Comparison of ENCODE assay signal across 36 cellular contexts in the genomic region with DNA sequence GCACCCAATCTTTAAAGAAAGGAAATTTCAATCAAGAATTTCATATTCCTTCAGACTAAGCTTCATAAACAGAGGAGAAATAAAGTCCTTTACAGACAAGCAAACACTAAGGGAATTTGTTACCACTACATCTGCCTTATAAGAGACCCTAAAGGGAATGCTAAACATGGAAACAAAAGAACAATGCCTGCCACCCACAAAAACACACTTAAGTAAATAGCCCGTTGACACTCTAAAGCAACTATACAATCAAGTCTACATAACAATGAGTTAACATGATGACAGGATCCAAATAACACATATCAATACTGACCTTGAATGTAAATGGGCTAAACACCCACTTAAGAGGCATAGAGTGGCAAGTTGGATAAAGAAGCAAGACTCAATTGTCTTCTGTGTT.
"Had no signal": no experiment of that assay in that cellular context is flagged by ENCODE, and none has a peak within 500 bp of the region (broad histone marks: within the 10 kb centered on the region; RNA-seq: fewer than 3 reads in every experiment).

No MANE protein-coding gene starts in this region.

- H3K4me3 Mint-ChIP-seq: activated CD4-positive, alpha-beta memory T cell treated with anti-CD3 and anti-CD28 coated beads for 36 hours; activated CD4-positive, alpha-beta T cell treated with anti-CD3 and anti-CD28 coated beads for 36 hours; activated CD4-positive, alpha-beta T cell treated with anti-CD3 and anti-CD28 coated beads, Interleukin-2, amount 10 ng/mL, durations not matched to agents 24 days and 14 days; activated CD8-positive, alpha-beta memory T cell treated with anti-CD3 and anti-CD28 coated beads, Interleukin-2, amount 10 ng/mL, durations not matched to agents 7 days and 5 days; activated CD8-positive, alpha-beta T cell treated with anti-CD3 and anti-CD28 coated beads, Interleukin-2, amount 10 ng/mL, durations not matched to agents 7 days and 5 days; activated naive CD4-positive, alpha-beta T cell treated with anti-CD3 and anti-CD28 coated beads for 36 hours; activated naive CD4-positive, alpha-beta T cell treated with anti-CD3 and anti-CD28 coated beads, Interleukin-2, amount 50 U/mL, for 24 hours; activated naive CD8-positive, alpha-beta T cell treated with anti-CD3 and anti-CD28 coated beads for 36 hours; activated naive CD8-positive, alpha-beta T cell treated with anti-CD3 and anti-CD28 coated beads, Interleukin-2, amount 50 U/mL, for 24 hours; activated T-helper 1 cell treated with anti-CD3 and anti-CD28 coated beads, Interleukin-12 subunit alpha, Interleukin-12 subunit beta, Interleukin-2, Interleukin-4 antibody, amounts not matched to agents 30 ng/mL and 10 ng/mL and 1 ng/mL, durations not matched to agents 14 hours and 24 hours and 36 hours; effector memory CD8-positive, alpha-beta T cell; T-helper 2 cell treated with Interferon-gamma antibody and Interleukin-4, amounts not matched to agents 5 μg/mL and 100 μg/mL, for 36 hours had no signal

- H3K4me1 ChIP-seq: adrenal gland, body of pancreas, esophagus muscularis mucosa, foreskin keratinocyte, gastrocnemius medialis, heart left ventricle had no signal

- FAIRE-seq: colon had no signal

- ATAC-seq: activated CD4-positive, alpha-beta T cell treated with anti-CD3 and anti-CD28 coated beads for 36 hours; activated CD8-positive, alpha-beta memory T cell treated with anti-CD3 and anti-CD28 coated beads, Interleukin-2, amount 10 ng/mL, durations not matched to agents 7 days and 5 days; activated CD8-positive, alpha-beta T cell treated with anti-CD3 and anti-CD28 coated beads, Interleukin-2, amount 10 ng/mL, durations not matched to agents 7 days and 5 days; activated naive CD8-positive, alpha-beta T cell treated with anti-CD3 and anti-CD28 coated beads, Interleukin-2, amount 50 U/mL, for 24 hours; body of pancreas; effector memory CD8-positive, alpha-beta T cell; foreskin keratinocyte; gastrocnemius medialis; heart left ventricle had no signal

- H3K9me3 ChIP-seq: adrenal gland, body of pancreas, gastrocnemius medialis had no signal

- H3K27me3 Mint-ChIP-seq: activated CD4-positive, alpha-beta memory T cell treated with anti-CD3 and anti-CD28 coated beads for 36 hours; activated CD4-positive, alpha-beta T cell treated with anti-CD3 and anti-CD28 coated beads for 36 hours; activated CD4-positive, alpha-beta T cell treated with anti-CD3 and anti-CD28 coated beads, Interleukin-2, amount 10 ng/mL, durations not matched to agents 24 days and 14 days; activated CD8-positive, alpha-beta memory T cell treated with anti-CD3 and anti-CD28 coated beads, Interleukin-2, amount 10 ng/mL, durations not matched to agents 7 days and 5 days; activated naive CD4-positive, alpha-beta T cell treated with anti-CD3 and anti-CD28 coated beads, Interleukin-2, amount 50 U/mL, for 24 hours; activated naive CD8-positive, alpha-beta T cell treated with anti-CD3 and anti-CD28 coated beads for 36 hours; activated naive CD8-positive, alpha-beta T cell treated with anti-CD3 and anti-CD28 coated beads, Interleukin-2, amount 50 U/mL, for 24 hours; effector memory CD8-positive, alpha-beta T cell had no signal

- H3K27me3 ChIP-seq: adrenal gland, body of pancreas, esophagus muscularis mucosa, foreskin keratinocyte, gastrocnemius medialis, heart left ventricle had no signal

- H3K27ac Mint-ChIP-seq: activated CD4-positive, alpha-beta memory T cell treated with anti-CD3 and anti-CD28 coated beads for 36 hours; activated CD4-positive, alpha-beta T cell treated with anti-CD3 and anti-CD28 coated beads for 36 hours; activated CD4-positive, alpha-beta T cell treated with anti-CD3 and anti-CD28 coated beads, Interleukin-2, amount 10 ng/mL, durations not matched to agents 24 days and 14 days; activated CD8-positive, alpha-beta memory T cell treated with anti-CD3 and anti-CD28 coated beads, Interleukin-2, amount 10 ng/mL, durations not matched to agents 7 days and 5 days; activated CD8-positive, alpha-beta T cell treated with anti-CD3 and anti-CD28 coated beads, Interleukin-2, amount 10 ng/mL, durations not matched to agents 7 days and 5 days; activated naive CD4-positive, alpha-beta T cell treated with anti-CD3 and anti-CD28 coated beads for 36 hours; activated naive CD4-positive, alpha-beta T cell treated with anti-CD3 and anti-CD28 coated beads, Interleukin-2, amount 50 U/mL, for 24 hours; activated naive CD8-positive, alpha-beta T cell treated with anti-CD3 and anti-CD28 coated beads for 36 hours; activated naive CD8-positive, alpha-beta T cell treated with anti-CD3 and anti-CD28 coated beads, Interleukin-2, amount 50 U/mL, for 24 hours; activated T-helper 1 cell treated with anti-CD3 and anti-CD28 coated beads, Interleukin-12 subunit alpha, Interleukin-12 subunit beta, Interleukin-2, Interleukin-4 antibody, amounts not matched to agents 30 ng/mL and 10 ng/mL and 1 ng/mL, durations not matched to agents 14 hours and 24 hours and 36 hours; activated T-helper 2 cell treated with anti-CD3 and anti-CD28 coated beads, Interferon-gamma antibody, Interleukin-2, Interleukin-4, amounts not matched to agents 10 μg/mL and 5 μg/mL and 100 μg/mL, durations not matched to agents 14 hours and 24 hours and 36 hours; effector memory CD8-positive, alpha-beta T cell; T-helper 2 cell treated with Interferon-gamma antibody and Interleukin-4, amounts not matched to agents 5 μg/mL and 100 μg/mL, for 36 hours had no signal

- H3K27ac ChIP-seq: adrenal gland, body of pancreas, esophagus muscularis mucosa, foreskin keratinocyte, gastrocnemius medialis, heart left ventricle, WERI-Rb-1 had no signal

- H3K36me3 Mint-ChIP-seq: activated CD4-positive, alpha-beta memory T cell treated with anti-CD3 and anti-CD28 coated beads for 36 hours; activated CD8-positive, alpha-beta memory T cell treated with anti-CD3 and anti-CD28 coated beads, Interleukin-2, amount 10 ng/mL, durations not matched to agents 7 days and 5 days; activated naive CD4-positive, alpha-beta T cell treated with anti-CD3 and anti-CD28 coated beads, Interleukin-2, amount 50 U/mL, for 24 hours; activated naive CD8-positive, alpha-beta T cell treated with anti-CD3 and anti-CD28 coated beads for 36 hours had no signal

- H3K4me3 ChIP-seq: adrenal gland, body of pancreas, esophagus muscularis mucosa, gastrocnemius medialis, heart left ventricle had no signal

- DNase-seq: activated CD4-positive, alpha-beta memory T cell treated with anti-CD3 and anti-CD28 coated beads for 36 hours; activated CD4-positive, alpha-beta T cell treated with anti-CD3 and anti-CD28 coated beads for 36 hours; activated CD4-positive, alpha-beta T cell treated with anti-CD3 and anti-CD28 coated beads, Interleukin-2, amount 10 ng/mL, durations not matched to agents 24 days and 14 days; activated CD4-positive, CD25-positive, alpha-beta regulatory T cell; activated CD4-positive, CD25-positive, alpha-beta regulatory T cell treated with anti-CD3 and anti-CD28 coated beads, Interleukin-2, amount 50 U/mL, for 72 hours; activated CD8-positive, alpha-beta memory T cell treated with anti-CD3 and anti-CD28 coated beads, Interleukin-2, amount 10 ng/mL, durations not matched to agents 7 days and 5 days; activated CD8-positive, alpha-beta memory T cell treated with anti-CD3 and anti-CD28 coated beads, Interleukin-2, amount 50 U/mL, for 4 hours; activated CD8-positive, alpha-beta T cell treated with anti-CD3 and anti-CD28 coated beads, Interleukin-2, amount 10 ng/mL, durations not matched to agents 7 days and 5 days; activated effector memory CD4-positive, alpha-beta T cell treated with anti-CD3 and anti-CD28 coated beads, Interleukin-2, amount 50 U/mL, for 16 hours; activated naive CD4-positive, alpha-beta T cell treated with anti-CD3 and anti-CD28 coated beads for 36 hours; activated naive CD8-positive, alpha-beta T cell treated with anti-CD3 and anti-CD28 coated beads for 36 hours; activated naive CD8-positive, alpha-beta T cell treated with anti-CD3 and anti-CD28 coated beads, Interleukin-2, amount 50 U/mL, for 24 hours; activated T-cell treated with anti-CD3 and anti-CD28 coated beads, Interleukin-2, amount 50 U/mL, for 1 hour; activated T-cell treated with anti-CD3 and anti-CD28 coated beads, Interleukin-2, amount 50 U/mL, for 48 hours; adrenal gland; amygdala; aorta; body of pancreas; caudate nucleus; cortex of kidney; dermis blood vessel endothelial cell; effector CD4-positive, alpha-beta T cell; effector memory CD8-positive, alpha-beta T cell; erythroblast; foreskin keratinocyte; gastrocnemius medialis; glutamatergic neuron; heart left ventricle; T1000; WERI-Rb-1 had no signal

- H3K36me3 ChIP-seq: adrenal gland, esophagus muscularis mucosa, gastrocnemius medialis, heart left ventricle, WERI-Rb-1 had no signal

- H3K4me1 Mint-ChIP-seq: activated CD4-positive, alpha-beta T cell treated with anti-CD3 and anti-CD28 coated beads for 36 hours; activated CD4-positive, alpha-beta T cell treated with anti-CD3 and anti-CD28 coated beads, Interleukin-2, amount 10 ng/mL, durations not matched to agents 24 days and 14 days; activated CD8-positive, alpha-beta memory T cell treated with anti-CD3 and anti-CD28 coated beads, Interleukin-2, amount 10 ng/mL, durations not matched to agents 7 days and 5 days; activated naive CD4-positive, alpha-beta T cell treated with anti-CD3 and anti-CD28 coated beads, Interleukin-2, amount 50 U/mL, for 24 hours; activated naive CD8-positive, alpha-beta T cell treated with anti-CD3 and anti-CD28 coated beads for 36 hours; activated naive CD8-positive, alpha-beta T cell treated with anti-CD3 and anti-CD28 coated beads, Interleukin-2, amount 50 U/mL, for 24 hours had no signal
